ENCODE assay signal across 21 cellular contexts in the genomic region with DNA sequence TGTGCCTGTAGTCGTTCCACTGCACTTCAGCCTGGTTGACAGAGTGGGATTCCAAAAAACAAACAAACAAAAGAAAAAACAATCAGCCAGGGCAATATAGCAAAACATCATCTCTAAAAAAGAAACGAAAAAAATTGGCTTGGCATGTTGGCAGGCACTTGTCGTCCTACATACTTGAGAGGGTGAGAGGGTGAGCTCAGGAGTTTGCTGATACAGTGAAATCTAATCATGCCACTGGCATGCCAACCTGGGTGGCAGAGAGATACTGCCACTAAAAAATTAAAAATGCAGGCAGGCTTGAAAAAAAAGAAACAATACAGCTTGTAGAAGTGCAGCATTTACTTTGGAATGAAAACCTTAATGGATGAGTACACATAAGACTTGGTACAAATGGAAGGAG.
"Had no signal": no experiment of that assay in that cellular context is flagged by ENCODE, and none has a peak within 500 bp of the region (broad histone marks: within the 10 kb centered on the region; RNA-seq: fewer than 3 reads in every experiment).

No MANE protein-coding gene starts in this region.

- ATAC-seq: K562 had no signal

- DNase-seq: Kasumi-1; MM.1S; NCI-H1092 treated with DMSO at 0.1 percent for 48 hours; NCI-H1417; NCI-H1436 treated with DMSO at 0.1 percent for 48 hours; NCI-H1694; NCI-H187 treated with DMSO at 0.1 percent for 48 hours; NCI-H2081 treated with DMSO at 0.1 percent for 48 hours; NCI-H2227 treated with DMSO at 0.1 percent for 48 hours; NCI-H524; NCI-H526 treated with DMSO at 0.1 percent for 48 hours; NCI-H748 treated with DMSO at 0.1 percent for 48 hours; NK-92 treated with Interleukin-12 subunit alpha and Interleukin-12 subunit beta, amount 100 ng/mL, for 24 hours; OCI-M1; PC-9; Peyer's patch; Right ventricle myocardium superior; SK-N-SH had no signal

- H3K27me3 ChIP-seq: Peyer's patch had no signal

- H3K27ac ChIP-seq: HL-60, KMS-11, PC-9, Peyer's patch had no signal

- H3K9me3 ChIP-seq: Peyer's patch, SK-N-SH had no signal

- H3K4me1 ChIP-seq: Peyer's patch had no signal

- H3K4me3 ChIP-seq: K562, PC-9, Peyer's patch had no signal

- H3K36me3 ChIP-seq: Peyer's patch had no signal
